27 cellular contexts compared by ENCODE assay signal in the genomic region with DNA sequence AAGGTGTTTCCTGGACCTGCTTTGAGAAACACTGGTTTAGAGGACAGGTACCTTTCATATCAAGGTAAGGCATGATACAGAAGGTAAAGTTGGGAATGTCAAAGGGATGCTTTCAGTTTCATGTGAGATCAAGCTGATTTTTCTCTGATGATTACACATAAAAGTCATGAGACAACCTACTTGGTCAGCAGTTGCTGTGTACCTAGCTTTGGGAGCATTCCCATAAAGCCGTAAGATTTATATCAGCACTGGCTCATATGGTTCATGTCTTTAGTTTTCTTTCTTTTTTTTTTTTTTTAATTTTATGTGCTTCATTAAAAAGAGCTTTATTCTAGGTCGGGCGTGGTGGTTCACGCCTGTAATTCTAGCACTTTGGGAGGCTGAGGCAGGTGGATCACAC.
"Had no signal": no experiment of that assay in that cellular context is flagged by ENCODE, and none has a peak within 500 bp of the region (broad histone marks: within the 10 kb centered on the region; RNA-seq: fewer than 3 reads in every experiment).

No MANE protein-coding gene starts in this region.

- H3K9me3 Mint-ChIP-seq: activated CD4-positive, alpha-beta T cell treated with anti-CD3 and anti-CD28 coated beads, Interleukin-2, amount 10 ng/mL, durations not matched to agents 7 days and 5 days; activated CD8-positive, alpha-beta T cell treated with anti-CD3 and anti-CD28 coated beads for 36 hours; activated naive CD8-positive, alpha-beta T cell treated with anti-CD3 and anti-CD28 coated beads, Interleukin-2, amount 50 U/mL, for 24 hours; activated T-cell treated with anti-CD3 and anti-CD28 coated beads, Interleukin-2, amount 50 U/mL, for 4 hours; activated T-helper 17 cell treated with anti-CD3 and anti-CD28 coated beads, Interleukin-2, amount 50 U/mL, for 72 hours; nephron; stimulated activated memory B cell treated with anti-CD40 and anti-IgM and Interleukin-4, amounts not matched to agents 10 μg/mL and 1 μg/mL and 100 μg/mL, for 72 hours; stimulated activated naive CD8-positive, alpha-beta T cell treated with anti-CD3 and anti-CD28 coated beads, Interleukin-15, amount 100 ng/mL, for 72 hours; type B pancreatic cell had no signal

- H3K4me3 Mint-ChIP-seq: activated CD4-positive, alpha-beta T cell treated with anti-CD3 and anti-CD28 coated beads, Interleukin-2, amount 10 ng/mL, durations not matched to agents 7 days and 5 days; activated CD8-positive, alpha-beta T cell treated with anti-CD3 and anti-CD28 coated beads for 36 hours; activated naive CD8-positive, alpha-beta T cell treated with anti-CD3 and anti-CD28 coated beads, Interleukin-2, amount 50 U/mL, for 24 hours; activated T-cell treated with anti-CD3 and anti-CD28 coated beads, Interleukin-2, amount 50 U/mL, for 4 hours; activated T-helper 17 cell treated with anti-CD3 and anti-CD28 coated beads, Interleukin-2, amount 50 U/mL, for 72 hours; nephron; stimulated activated memory B cell treated with anti-CD40 and anti-IgM and Interleukin-4, amounts not matched to agents 10 μg/mL and 1 μg/mL and 100 μg/mL, for 72 hours; stimulated activated naive CD8-positive, alpha-beta T cell treated with anti-CD3 and anti-CD28 coated beads, Interleukin-15, amount 100 ng/mL, for 72 hours; T-helper 17 cell; type B pancreatic cell had no signal

- H3K27ac ChIP-seq: breast epithelium, left ventricle myocardium inferior, sigmoid colon, uterus had no signal

- H3K36me3 ChIP-seq: breast epithelium, left ventricle myocardium inferior, sigmoid colon, uterus had no signal

- ATAC-seq: activated CD8-positive, alpha-beta T cell treated with anti-CD3 and anti-CD28 coated beads for 36 hours; activated naive CD8-positive, alpha-beta T cell treated with anti-CD3 and anti-CD28 coated beads, Interleukin-2, amount 50 U/mL, for 24 hours; activated T-cell treated with anti-CD3 and anti-CD28 coated beads, Interleukin-2, amount 50 U/mL, for 4 hours; activated T-helper 17 cell treated with anti-CD3 and anti-CD28 coated beads, Interleukin-2, amount 50 U/mL, for 72 hours; mucosa of descending colon; stimulated activated memory B cell treated with anti-CD40 and anti-IgM and Interleukin-4, amounts not matched to agents 10 μg/mL and 1 μg/mL and 100 μg/mL, for 72 hours; stimulated activated naive CD8-positive, alpha-beta T cell treated with anti-CD3 and anti-CD28 coated beads, Interleukin-15, amount 100 ng/mL, for 72 hours; T-helper 17 cell had no signal

- H3K4me3 ChIP-seq: breast epithelium, left ventricle myocardium inferior, lung, mucosa of descending colon, sigmoid colon, uterus had no signal

- H3K27me3 Mint-ChIP-seq: activated CD4-positive, alpha-beta T cell treated with anti-CD3 and anti-CD28 coated beads, Interleukin-2, amount 10 ng/mL, durations not matched to agents 7 days and 5 days; activated CD8-positive, alpha-beta T cell treated with anti-CD3 and anti-CD28 coated beads for 36 hours; activated naive CD8-positive, alpha-beta T cell treated with anti-CD3 and anti-CD28 coated beads, Interleukin-2, amount 50 U/mL, for 24 hours; activated T-helper 17 cell treated with anti-CD3 and anti-CD28 coated beads, Interleukin-2, amount 50 U/mL, for 72 hours; stimulated activated memory B cell treated with anti-CD40 and anti-IgM and Interleukin-4, amounts not matched to agents 10 μg/mL and 1 μg/mL and 100 μg/mL, for 72 hours; stimulated activated naive CD8-positive, alpha-beta T cell treated with anti-CD3 and anti-CD28 coated beads, Interleukin-15, amount 100 ng/mL, for 72 hours; T-helper 17 cell; type B pancreatic cell had no signal

- H3K27me3 ChIP-seq: breast epithelium, sigmoid colon, uterus had no signal

- H3K4me1 ChIP-seq: breast epithelium, uterus had no signal

- H3K27ac Mint-ChIP-seq: activated CD4-positive, alpha-beta T cell treated with anti-CD3 and anti-CD28 coated beads, Interleukin-2, amount 10 ng/mL, durations not matched to agents 7 days and 5 days; activated CD8-positive, alpha-beta T cell treated with anti-CD3 and anti-CD28 coated beads for 36 hours; activated naive CD8-positive, alpha-beta T cell treated with anti-CD3 and anti-CD28 coated beads, Interleukin-2, amount 50 U/mL, for 24 hours; activated T-helper 17 cell treated with anti-CD3 and anti-CD28 coated beads, Interleukin-2, amount 50 U/mL, for 72 hours; nephron; stimulated activated memory B cell treated with anti-CD40 and anti-IgM and Interleukin-4, amounts not matched to agents 10 μg/mL and 1 μg/mL and 100 μg/mL, for 72 hours; stimulated activated naive CD8-positive, alpha-beta T cell treated with anti-CD3 and anti-CD28 coated beads, Interleukin-15, amount 100 ng/mL, for 72 hours; T-helper 17 cell; type B pancreatic cell had no signal

- DNase-seq: activated CD4-positive, alpha-beta T cell treated with anti-CD3 and anti-CD28 coated beads for 1 hour; activated CD4-positive, alpha-beta T cell treated with anti-CD3 and anti-CD28 coated beads, Interleukin-2, amount 10 ng/mL, durations not matched to agents 7 days and 5 days; activated CD8-positive, alpha-beta T cell treated with anti-CD3 and anti-CD28 coated beads for 36 hours; activated gamma-delta T cell treated with Interleukin-2 at 50 U/mL for 16 hours; activated naive CD4-positive, alpha-beta T cell treated with anti-CD3 and anti-CD28 coated beads, Interleukin-2, amount 50 U/mL, for 16 hours; activated naive CD8-positive, alpha-beta T cell treated with anti-CD3 and anti-CD28 coated beads, Interleukin-2, amount 50 U/mL, for 24 hours; activated T-cell treated with anti-CD3 and anti-CD28 coated beads, Interleukin-2, amount 50 U/mL, for 4 hours; dermis blood vessel endothelial cell; effector CD4-positive, alpha-beta T cell; left ventricle myocardium inferior; mucosa of descending colon; retina; sigmoid colon; small intestine; stimulated activated CD4-positive, alpha-beta T cell treated with anti-CD3 and anti-CD28 coated beads, Interleukin-4, amount 100 ng/mL, for 4 hours; stimulated activated CD8-positive, alpha-beta memory T cell treated with anti-CD3 and anti-CD28 coated beads, Interleukin-4, amount 100 ng/mL, for 48 hours; stimulated activated naive CD8-positive, alpha-beta T cell treated with anti-CD3 and anti-CD28 coated beads, Interleukin-15, amount 100 ng/mL, for 72 hours; substantia nigra; T-helper 17 cell; T1000; uterus had no signal

- H3K9me3 ChIP-seq: breast epithelium, left ventricle myocardium inferior, mucosa of descending colon, sigmoid colon, uterus had no signal

- H3K4me1 Mint-ChIP-seq: activated CD4-positive, alpha-beta T cell treated with anti-CD3 and anti-CD28 coated beads, Interleukin-2, amount 10 ng/mL, durations not matched to agents 7 days and 5 days; activated naive CD8-positive, alpha-beta T cell treated with anti-CD3 and anti-CD28 coated beads, Interleukin-2, amount 50 U/mL, for 24 hours; stimulated activated memory B cell treated with anti-CD40 and anti-IgM and Interleukin-4, amounts not matched to agents 10 μg/mL and 1 μg/mL and 100 μg/mL, for 72 hours; stimulated activated naive CD8-positive, alpha-beta T cell treated with anti-CD3 and anti-CD28 coated beads, Interleukin-15, amount 100 ng/mL, for 72 hours had no signal

- H3K36me3 Mint-ChIP-seq: type B pancreatic cell had no signal
